In genomic region chr21:42973309-42973990, GRCh38 we compare ENCODE assay signal across 8 cellular contexts. TPM values are rescaled to one million over a fixed set of nuclear protein-coding genes. Genes with fewer than 3 reads are reported as not detected.
DNase-seq lines count a peak whose midpoint lies in the region; ATAC-seq, FAIRE-seq and TF ChIP-seq lines count a peak whose summit lies in the region.

No MANE protein-coding gene starts in this region.

- H3K27ac ChIP-seq in AG04450 (ENCODE audit: low read depth, low read length) (peak overlapping the region; percentile 75), mucosa of rectum (ENCODE audit: low read depth in 2 of 2, low read length in 2 of 2) (peak overlapping the region; percentile 82 to 90)

- TF ChIP-seq CTCF in AG04450 (IDR thresholded peaks at IDR 0.05; ENCODE audit: low read depth, low read length): no peak
- no peak for TF ChIP-seq CTCF in cardiac fibroblast (IDR thresholded peaks at IDR 0.05; ENCODE audit: low read depth, low read length)

- peak; percentile 12 for ATAC-seq in HG03095 (IDR thresholded peaks at IDR 0.05; ENCODE audit: unreplicated experiment)
- no peak for ATAC-seq in GM18873 (IDR thresholded peaks at IDR 0.05; ENCODE audit: low FRiP score, unreplicated experiment)

- DNase-seq in AG04450 (ENCODE audit: low read depth, low spot score) (no peak), cardiac fibroblast (ENCODE audit: low read depth in 2 of 2) (no peak), GM19239 (ENCODE audit: insufficient read length, low spot score) (no peak), DMS53 (lab: John Stamatoyannopoulos, UW) (no peak)
- DNase-seq in stimulated activated CD8-positive, alpha-beta memory T cell treated with anti-CD3 and anti-CD28 coated beads, Interleukin-4, amount 100 ng/mL, for 48 hours: no peak

- FAIRE-seq in GM19239 (lab: Jason Lieb, UNC): no peak

- POLR2A ChIA-PET in AG04450 (lab: Yijun Ruan, JAX): interaction anchor here (0.6 to 1.3 kb wide), 6 partner anchors 13 to 81 kb away, joined by 3 to 11 read pairs (median 4); partner anchors contain the start of gene NDUFV3

- H3K36me3 ChIP-seq in mucosa of rectum (ENCODE audit: control insufficient read depth in 2 of 2, insufficient read depth in 2 of 2, low read length in 2 of 2): no peaks in the 10 kb centered on the region

- peak overlapping the region; percentile 93 to 95 for H3K9ac ChIP-seq in mucosa of rectum (ENCODE audit: low read depth in 1 of 2, low read length in 2 of 2)

- H3K27me3 ChIP-seq in AG04450 (ENCODE audit: control insufficient read depth, insufficient read depth, low read length) (peaks cover 2% of the 10 kb centered on the region), mucosa of rectum (ENCODE audit: control insufficient read depth in 2 of 2, insufficient read depth in 2 of 2, low read length in 2 of 2) (no peaks in the 10 kb centered on the region)

- CTCF ChIA-PET in AG04450 (lab: Charles Lee): no interaction called here

- H3K9me3 ChIP-seq in AG04450 (ENCODE audit: control insufficient read depth, insufficient read depth, low read length) (no peaks in the 10 kb centered on the region; the same call in 1 of the 2 replicates), mucosa of rectum (ENCODE audit: control insufficient read depth in 2 of 2, low read length in 2 of 2) (no peaks in the 10 kb centered on the region)

- peaks cover 11 to 13% of the 10 kb centered on the region in 2 donors for H3K4me1 ChIP-seq in mucosa of rectum (ENCODE audit: control insufficient read depth in 2 of 2, insufficient read depth in 2 of 2, low read length in 2 of 2)

- H3K4me3 ChIP-seq in AG04450 (ENCODE audit: low read depth, low read length) (peak overlapping the region; percentile 71), cardiac fibroblast (replicated peaks in 1 of 2; ENCODE audit: low read depth in 2 of 2, low read length in 2 of 2) (peak overlapping the region; percentile 62 to 64), mucosa of rectum (ENCODE audit: low read length in 2 of 2) (peak overlapping the region; percentile 76 to 88)

RNA-seq across cellular contexts. Expression of gene PKNOX1, which starts 0.9 kb away (rescaled TPM):
- polyA plus RNA-seq in AG04450 (2011; rRNA removed): 57.4 and 65.6 TPM in 2 replicates
- 27.6 and 40.8 TPM in 2 replicates for polyA minus RNA-seq in AG04450 (2011; rRNA and poly(A)+ RNA removed)

RNA-seq across cellular contexts. Expression of gene ERVH48-1, which starts 48.0 kb away (rescaled TPM):
- not detected in 2 replicates for polyA plus RNA-seq in AG04450 (2011; rRNA removed)
- polyA minus RNA-seq in AG04450 (2011; rRNA and poly(A)+ RNA removed): not detected in 2 replicates
